ENCODE assay signal across 33 cellular contexts in genomic region chr2:146444085-146444484, GRCh38.
DNase-seq lines count a peak whose midpoint lies in the region; ATAC-seq, FAIRE-seq and TF ChIP-seq lines count a peak whose summit lies in the region.
"Had no signal": no experiment of that assay in that cellular context is flagged by ENCODE, and none has a peak within 500 bp of the region (broad histone marks: within the 10 kb centered on the region; RNA-seq: fewer than 3 reads in every experiment).

No MANE protein-coding gene starts in this region.

- H4K20me1 ChIP-seq in HepG2 (ENCODE audit: insufficient read depth, low read length) (no peaks in the 10 kb centered on the region), IMR-90 (ENCODE audit: insufficient read depth, low read length) (no peaks in the 10 kb centered on the region), H1 (replicated peaks in 1 of 2; ENCODE audit: control insufficient read depth in 1 of 2, insufficient read depth in 2 of 2, low read length in 2 of 2) (no peaks in the 10 kb centered on the region)
- H4K20me1 ChIP-seq: BLaER1; BLaER1 treated with 17β-estradiol and CSF1 and Interleukin-3, amounts not matched to agents 10 nM and 100 nM had no signal

- H2BK12ac ChIP-seq in H1 (ENCODE audit: low read depth, low read length), result no peak overlapping the region

- H3K4me2 ChIP-seq in HepG2 (ENCODE audit: low read depth, low read length) (no peak overlapping the region), IMR-90 (ENCODE audit: low read depth, low read length) (no peak overlapping the region), H1 (ENCODE audit: insufficient read depth in 1 of 2, low read depth in 2 of 2, low read length in 2 of 2) (no peak overlapping the region)
- H3K4me2 ChIP-seq: A549; BLaER1; BLaER1 treated with 17β-estradiol and CSF1 and Interleukin-3, amounts not matched to agents 10 nM and 100 nM had no signal

- H3K9me1 ChIP-seq in IMR-90 (ENCODE audit: insufficient read depth, low read length), result no peaks in the 10 kb centered on the region

- H3K27me3 ChIP-seq in HepG2 (ENCODE audit: control insufficient read depth in 1 of 2, insufficient read depth in 2 of 2, low read length in 2 of 2), result no peaks in the 10 kb centered on the region
- no peaks in the 10 kb centered on the region for H3K27me3 ChIP-seq in right lobe of liver
- no peaks in the 10 kb centered on the region for H3K27me3 ChIP-seq in IMR-90 (ENCODE audit: control insufficient read depth, insufficient read depth, low read length)
- H3K27me3 ChIP-seq in H1 (replicated peaks in 1 of 4; ENCODE audit: control insufficient read depth in 3 of 4, extremely low read depth in 1 of 4, insufficient read depth in 3 of 4, low read length in 3 of 4), result no peaks in the 10 kb centered on the region
- H3K27me3 ChIP-seq: BE2C; BLaER1; BLaER1 treated with 17β-estradiol and CSF1 and Interleukin-3, amounts not matched to agents 10 nM and 100 nM had no signal

- H3K36me3 ChIP-seq in HepG2 (replicated peaks in 1 of 2; ENCODE audit: control insufficient read depth in 1 of 2, insufficient read depth in 2 of 2, low read length in 2 of 2) (no peaks in the 10 kb centered on the region), right lobe of liver (no peaks in the 10 kb centered on the region), IMR-90 (ENCODE audit: control insufficient read depth, insufficient read depth, low read length) (no peaks in the 10 kb centered on the region), H1 (ENCODE audit: control insufficient read depth in 2 of 4, insufficient read depth in 4 of 4, low read length in 3 of 4) (no peaks in the 10 kb centered on the region)
- H3K36me3 ChIP-seq: BE2C; BLaER1; BLaER1 treated with 17β-estradiol and CSF1 and Interleukin-3, amounts not matched to agents 10 nM and 100 nM had no signal

- no peak overlapping the region for H4K91ac ChIP-seq in IMR-90 (ENCODE audit: insufficient read depth, low read depth, low read length)
- no peak overlapping the region for H4K91ac ChIP-seq in H1 (replicated peaks; ENCODE audit: insufficient read length, low read length)

- H3K27ac ChIP-seq in HepG2 (ENCODE audit: extremely low read length, insufficient read depth, low read length) (no peak overlapping the region), right lobe of liver (no peak overlapping the region), IMR-90 (ENCODE audit: insufficient read depth, low read length) (no peak overlapping the region), H1 (ENCODE audit: low read depth, low read length) (no peak overlapping the region)
- H3K27ac ChIP-seq: 22Rv1; A549; BLaER1; BLaER1 treated with 17β-estradiol and CSF1 and Interleukin-3, amounts not matched to agents 10 nM and 100 nM; C4-2B had no signal

- H2BK15ac ChIP-seq in IMR-90 (ENCODE audit: low read depth, low read length) (no peak overlapping the region), H1 (ENCODE audit: low read length) (no peak overlapping the region)

- H4K5ac ChIP-seq in IMR-90 (ENCODE audit: low read depth, low read length), result no peak overlapping the region
- no peak overlapping the region for H4K5ac ChIP-seq in H1 (ENCODE audit: insufficient read length, low read depth, low read length)

- BruUV-seq in HepG2 (replicated peaks; lab: Mats Ljungman, UMichigan), result no TSS peak
- BruUV-seq in IMR-90 (replicated peaks; lab: Mats Ljungman, UMichigan), result no TSS peak

- H3K56ac ChIP-seq in IMR-90 (ENCODE audit: extremely low read depth, insufficient read depth, low read length) (no peak overlapping the region), H1 (replicated peaks; ENCODE audit: insufficient read length, low read depth, low read length) (no peak overlapping the region)

- H3K14ac ChIP-seq in IMR-90 (replicated peaks; ENCODE audit: low read depth, low read length) (no peak overlapping the region), H1 (ENCODE audit: insufficient read length) (no peak overlapping the region)

- H2BK5ac ChIP-seq in IMR-90 (ENCODE audit: low read depth, low read length, poor library complexity, severe bottlenecking) (no peak overlapping the region), H1 (ENCODE audit: low read depth, low read length) (no peak overlapping the region)

- H2AFZ ChIP-seq in HepG2 (ENCODE audit: low read length) (no peak overlapping the region), IMR-90 (replicated peaks; ENCODE audit: low read length, poor library complexity) (no peak overlapping the region), H1 (ENCODE audit: low read length) (no peak overlapping the region)

- H2BK20ac ChIP-seq in IMR-90 (ENCODE audit: low read depth, low read length) (no peak overlapping the region), H1 (ENCODE audit: low read length) (no peak overlapping the region)

- H3K9ac ChIP-seq in HepG2 (ENCODE audit: insufficient read depth, low read depth, low read length) (no peak overlapping the region), IMR-90 (ENCODE audit: low read depth, low read length) (no peak overlapping the region), H1 (replicated peaks in 1 of 4; ENCODE audit: extremely low read depth in 1 of 4, low read depth in 3 of 4, low read length in 3 of 4) (no peak overlapping the region)
- H3K9ac ChIP-seq: BLaER1; BLaER1 treated with 17β-estradiol and CSF1 and Interleukin-3, amounts not matched to agents 10 nM and 100 nM had no signal

- TF ChIP-seq RAD21 in HepG2 (CRISPR knock-in tag; IDR thresholded peaks at IDR 0.05) (no peak), IMR-90 (IDR thresholded peaks at IDR 0.05; ENCODE audit: low read length) (no peak), H1 (IDR thresholded peaks at IDR 0.05 in 1 of 2, conservative IDR thresholded peaks at IDR 0.05 in 1 of 2; ENCODE audit: low read depth in 2 of 2, low read length in 2 of 2) (no peak)

- H3K23ac ChIP-seq in IMR-90 (ENCODE audit: low read depth, low read length), result no peak overlapping the region
- no peak overlapping the region for H3K23ac ChIP-seq in H1 (ENCODE audit: insufficient read length)

- H3K79me2 ChIP-seq in HepG2 (ENCODE audit: insufficient read depth, low read length), result no peaks in the 10 kb centered on the region
- no peaks in the 10 kb centered on the region for H3K79me2 ChIP-seq in H1 (ENCODE audit: control insufficient read depth in 1 of 2, insufficient read depth in 2 of 2, low read length in 2 of 2)

- intact Hi-C loops in HepG2 (cut with micrococcal nuclease; ENCODE audit: unreplicated experiment) (no loop called here), right lobe of liver (cut with DNase I) (no loop called here), IMR-90 (cut with micrococcal nuclease) (no loop called here), cardiac septum (cut with DNase I) (no loop called here)

- no peak overlapping the region for H2AK5ac ChIP-seq in IMR-90 (ENCODE audit: low read depth, low read length)
- no peak overlapping the region for H2AK5ac ChIP-seq in H1 (ENCODE audit: low read depth, low read length)

- H3K79me1 ChIP-seq in IMR-90 (ENCODE audit: low read depth in 1 of 2, low read length in 2 of 2) (no peaks in the 10 kb centered on the region), H1 (ENCODE audit: low read depth, low read length) (no peaks in the 10 kb centered on the region)

- no peak overlapping the region for H3K4ac ChIP-seq in IMR-90 (ENCODE audit: low read depth, low read length)
- H3K4ac ChIP-seq in H1 (replicated peaks; ENCODE audit: insufficient read length, low read depth, low read length), result no peak overlapping the region

- no peak overlapping the region for H4K8ac ChIP-seq in IMR-90 (ENCODE audit: low read depth in 2 of 2, low read length in 2 of 2)
- H4K8ac ChIP-seq in H1 (ENCODE audit: extremely low read depth, insufficient read depth, low read length), result no peak overlapping the region

- CTCF ChIA-PET in HepG2 (lab: Yijun Ruan, JAX; ENCODE audit: low intra/inter-chr PET ratio, low total read pairs), result no interaction called here
- CTCF ChIA-PET in IMR-90 (lab: Yijun Ruan, JAX), result interaction anchor here (0.6 kb wide), 1 partner anchor 18 kb away, joined by 4 read pairs; no protein-coding TSS in a partner anchor
- CTCF ChIA-PET in H1 (lab: Charles Lee; ENCODE audit: partially characterized antibody), result no interaction called here

- H3K4me3 ChIP-seq in HepG2 (replicated peaks in 1 of 3; ENCODE audit: insufficient read depth in 1 of 3, low read depth in 2 of 3, low read length in 3 of 3) (no peak overlapping the region), right lobe of liver (no peak overlapping the region), IMR-90 (ENCODE audit: insufficient read depth, low read depth, low read length) (no peak overlapping the region), H1 (ENCODE audit: extremely low read depth in 1 of 4, insufficient read depth in 2 of 4, low read depth in 3 of 4, low read length in 4 of 4) (no peak overlapping the region)
- H3K4me3 ChIP-seq: A549; BLaER1; BLaER1 treated with 17β-estradiol and CSF1 and Interleukin-3, amounts not matched to agents 10 nM and 100 nM had no signal

- no peak for FAIRE-seq in HepG2 (lab: Jason Lieb, UNC)
- FAIRE-seq in H1 (lab: Jason Lieb, UNC), result no peak
- FAIRE-seq: A204.1, A549, D721Med had no signal

- no peaks in the 10 kb centered on the region for H3K23me2 ChIP-seq in H1 (ENCODE audit: low read depth, low read length)

- no peaks in the 10 kb centered on the region for H3K9me3 ChIP-seq in HepG2 (ENCODE audit: low read length)
- H3K9me3 ChIP-seq in right lobe of liver, result no peaks in the 10 kb centered on the region
- H3K9me3 ChIP-seq in IMR-90 (ENCODE audit: control insufficient read depth, insufficient read depth, low read length), result no peaks in the 10 kb centered on the region
- no peaks in the 10 kb centered on the region for H3K9me3 ChIP-seq in H1 (ENCODE audit: insufficient read depth in 2 of 2, low read depth in 1 of 2, low read length in 1 of 2)
- H3K9me3 ChIP-seq: A549; BE2C; BLaER1; BLaER1 treated with 17β-estradiol and CSF1 and Interleukin-3, amounts not matched to agents 10 nM and 100 nM; Caco-2 had no signal

- in situ Hi-C loops in HepG2 (cut with HindIII; ENCODE audit: extremely low pct_ligation_motif_present, low pct_unique_long_range_greater_than_20kb), result no loop called here
- in situ Hi-C loops in IMR-90 (cut with MboI; ENCODE audit: low sequenced_read_pairs), result no loop called here

- no peak for TF ChIP-seq CTCF in HepG2 (CRISPR knock-in tag; IDR thresholded peaks at IDR 0.05)
- no peak for TF ChIP-seq CTCF in right lobe of liver (IDR thresholded peaks at IDR 0.05)
- TF ChIP-seq CTCF in IMR-90 (conservative IDR thresholded peaks at IDR 0.05; ENCODE audit: low read depth, low read length), result no peak
- TF ChIP-seq CTCF in H1 (IDR thresholded peaks at IDR 0.05; ENCODE audit: control extremely low read depth in 1 of 3, insufficient read depth in 1 of 3, low read depth in 1 of 3, low read length in 3 of 3), result no peak

- no peak for DNase-seq in HepG2 (ENCODE audit: low spot score)
- no peak for DNase-seq in right lobe of liver
- DNase-seq in IMR-90, result no peak
- no peak for DNase-seq in H1 (ENCODE audit: low read depth in 1 of 2, low spot score in 2 of 2)
- DNase-seq in activated CD8-positive, alpha-beta memory T cell treated with anti-CD3 and anti-CD28 coated beads, Interleukin-2, amount 50 U/mL, for 48 hours, result no peak
- DNase-seq in cardiac septum (ENCODE audit: low spot score), result no peak
- DNase-seq: 8988T; ACHN; AML-193; BE2C; C1 segment of cervical spinal cord; Caco-2; Calu3; CD4-positive, alpha-beta memory T cell; CD4-positive, alpha-beta T cell; CD4-positive, CD25-positive, alpha-beta regulatory T cell; CD8-positive, alpha-beta memory T cell; CD8-positive, alpha-beta T cell; COR-L47; DMS 273 treated with DMSO at 0.1 percent for 48 hours; DMS153; DMS53; DMS79; DMS79 treated with DMSO at 0.1 percent for 48 hours; DND-41; EL had no signal

- TF ChIP-seq EP300 in HepG2 (IDR thresholded peaks at IDR 0.05; ENCODE audit: low read depth in 2 of 2, low read length in 2 of 2), result no peak
- TF ChIP-seq EP300 in HepG2 (CRISPR knock-in tag; IDR thresholded peaks at IDR 0.05; ENCODE audit: borderline replicate concordance), result no peak
- no peak for TF ChIP-seq EP300 in H1 (IDR thresholded peaks at IDR 0.05; ENCODE audit: borderline replicate concordance in 1 of 2, low read depth in 2 of 2, low read length in 2 of 2)

- H3K18ac ChIP-seq in IMR-90 (ENCODE audit: low read depth, low read length), result no peak overlapping the region
- H3K18ac ChIP-seq in H1 (ENCODE audit: extremely low read depth, low read length), result no peak overlapping the region

- no peak overlapping the region for H2AK9ac ChIP-seq in IMR-90 (replicated peaks; ENCODE audit: low read depth, low read length, poor library complexity)

- POLR2A ChIA-PET in HepG2 (lab: Yijun Ruan, JAX) (no interaction called here), IMR-90 (lab: Charles Lee; ENCODE audit: unreplicated experiment) (no interaction called here), H1 (lab: Charles Lee; ENCODE audit: partially characterized antibody) (no interaction called here)

- ATAC-seq in HepG2 (no peak), right lobe of liver (no peak), IMR-90 (ENCODE audit: low read depth) (no peak)
- ATAC-seq: A549; CD8-positive, alpha-beta T cell had no signal

- H2BK120ac ChIP-seq in IMR-90 (ENCODE audit: low read depth, low read length), result no peak overlapping the region
- no peak overlapping the region for H2BK120ac ChIP-seq in H1 (replicated peaks; ENCODE audit: low read depth, low read length)

- dilution Hi-C loops in IMR-90 (cut with HindIII; ENCODE audit: low sequenced_read_pairs, unreplicated experiment), result no loop called here

- H3K4me1 ChIP-seq in HepG2 (ENCODE audit: insufficient read depth, low read length) (no peaks in the 10 kb centered on the region), right lobe of liver (no peaks in the 10 kb centered on the region), IMR-90 (ENCODE audit: control insufficient read depth, insufficient read depth, low read length) (no peaks in the 10 kb centered on the region), H1 (replicated peaks in 1 of 4; ENCODE audit: control insufficient read depth in 3 of 4, insufficient read depth in 4 of 4, low read length in 3 of 4) (no peaks in the 10 kb centered on the region)
- H3K4me1 ChIP-seq: A549; BE2C; BLaER1; BLaER1 treated with 17β-estradiol and CSF1 and Interleukin-3, amounts not matched to agents 10 nM and 100 nM; Caco-2 had no signal

- TF ChIP-seq POLR2A in HepG2 (IDR thresholded peaks at IDR 0.05; ENCODE audit: insufficient read depth in 1 of 2, low read depth in 2 of 2, low read length in 2 of 2) (no peak), right lobe of liver (IDR thresholded peaks at IDR 0.05) (no peak), IMR-90 (IDR thresholded peaks at IDR 0.05; ENCODE audit: low read depth, low read length) (no peak), H1 (IDR thresholded peaks at IDR 0.05; ENCODE audit: control extremely low read depth in 1 of 2, low read depth in 2 of 2, low read length in 2 of 2) (no peak)

Comparison
In these comparisons a context has a peak if more than half of its experiments do, and no peak if none do; other contexts are left out.
1. Of the 41 proteins assayed by ChIP-seq in both HepG2 and H1: peak only in HepG2: none; only in H1: none; in both: CEBPB; in neither: 40.